Comparison of ENCODE assay signal across 24 cellular contexts in genomic region chr17:39104046-39104445, GRCh38. TPM values are rescaled to one million over a fixed set of nuclear protein-coding genes. Genes with fewer than 3 reads are reported as not detected.
DNase-seq lines count a peak whose midpoint lies in the region; FAIRE-seq and TF ChIP-seq lines count a peak whose summit lies in the region.
"Had no signal": no experiment of that assay in that cellular context is flagged by ENCODE, and none has a peak within 500 bp of the region (broad histone marks: within the 10 kb centered on the region; RNA-seq: fewer than 3 reads in every experiment).

No MANE protein-coding gene starts in this region.

- H3K4me3 ChIP-seq in AG04450 (ENCODE audit: low read depth, low read length) (no peak overlapping the region), brain microvascular endothelial cell (ENCODE audit: low read depth, low read length) (no peak overlapping the region), liver (ENCODE audit: low read depth in 1 of 3, low read length in 3 of 3) (no peak overlapping the region)
- H3K4me3 ChIP-seq: A549, mucosa of descending colon, neural progenitor cell had no signal

- TF ChIP-seq RAD21 in liver (IDR thresholded peaks at IDR 0.05) = no peak

- CTCF ChIA-PET in AG04450 (lab: Charles Lee) = interaction anchor here (0.8 kb wide), 1 partner anchor 121 kb away, joined by 3 read pairs; no protein-coding TSS in a partner anchor
- CTCF ChIA-PET in HEK293T (lab: Yijun Ruan, JAX) = interaction anchor here (0.7 kb wide), 1 partner anchor 61 kb away, joined by 3 read pairs; no protein-coding TSS in a partner anchor

- H3K27me3 ChIP-seq in AG04450 (ENCODE audit: control insufficient read depth, insufficient read depth, low read length) = peaks cover 37% of the 10 kb centered on the region
- H3K27me3 ChIP-seq in brain microvascular endothelial cell (replicated peaks) = peaks cover 9% of the 10 kb centered on the region
- H3K27me3 ChIP-seq in liver (ENCODE audit: control insufficient read depth in 4 of 4, insufficient read depth in 4 of 4, low read length in 3 of 4) = no peaks in the 10 kb centered on the region
- H3K27me3 ChIP-seq: neural progenitor cell had no signal

- in situ Hi-C loops in brain microvascular endothelial cell (cut with HindIII; ENCODE audit: low pct_ligation_motif_present, low sequenced_read_pairs) = no loop called here

- H3K9ac ChIP-seq in liver (ENCODE audit: low read depth in 1 of 2, low read length in 2 of 2) = no peak overlapping the region
- H3K9ac ChIP-seq: neural progenitor cell had no signal

- no peaks in the 10 kb centered on the region for H3K9me3 Mint-ChIP-seq in HFFc6
- H3K9me3 Mint-ChIP-seq in T-helper 2 cell treated with Interferon-gamma antibody and Interleukin-4, amounts not matched to agents 5 μg/mL and 100 μg/mL, for 36 hours = no peaks in the 10 kb centered on the region
- H3K9me3 Mint-ChIP-seq: activated T-helper 1 cell treated with anti-CD3 and anti-CD28 coated beads, Interleukin-12 subunit alpha, Interleukin-12 subunit beta, Interleukin-2, Interleukin-4 antibody, amounts not matched to agents 30 ng/mL and 10 ng/mL and 1 ng/mL, durations not matched to agents 14 hours and 24 hours and 36 hours; neural progenitor cell; T-cell had no signal

- DNase-seq in AG04450 (ENCODE audit: low read depth, low spot score) = peak; percentile 21
- peak; percentile 7 for DNase-seq in HFFc6
- DNase-seq in brain microvascular endothelial cell = peak; percentile 63
- DNase-seq in DMS79 treated with DMSO at 0.1 percent for 48 hours (lab: John Stamatoyannopoulos, UW) = no peak
- no peak for DNase-seq in HEK293T (ENCODE audit: extremely low spot score)
- DNase-seq in T-helper 2 cell treated with Interferon-gamma antibody and Interleukin-4, amounts not matched to agents 5 μg/mL and 100 μg/mL, for 36 hours (ENCODE audit: low spot score) = no peak
- DNase-seq in HTR-8/SVneo (ENCODE audit: insufficient read length, low spot score) = no peak
- DNase-seq: activated CD4-positive, alpha-beta T cell treated with anti-CD3 and anti-CD28 coated beads for 48 hours; GF-D8; mucosa of descending colon; NCI-H187; NCI-H2227 treated with DMSO at 0.1 percent for 48 hours; NCI-H774; OCI-M1; SHP77; stimulated activated CD8-positive, alpha-beta memory T cell treated with anti-CD3 and anti-CD28 coated beads, Interleukin-4, amount 100 ng/mL, for 48 hours; T-cell had no signal

- no peaks in the 10 kb centered on the region for H3K36me3 ChIP-seq in brain microvascular endothelial cell (replicated peaks)
- H3K36me3 ChIP-seq in liver (ENCODE audit: control insufficient read depth in 4 of 4, insufficient read depth in 3 of 4, low read depth in 1 of 4, low read length in 3 of 4) = no peaks in the 10 kb centered on the region
- H3K36me3 ChIP-seq: neural progenitor cell had no signal

- H3K27ac Mint-ChIP-seq in HFFc6 = no peak overlapping the region
- no peak overlapping the region for H3K27ac Mint-ChIP-seq in T-helper 2 cell treated with Interferon-gamma antibody and Interleukin-4, amounts not matched to agents 5 μg/mL and 100 μg/mL, for 36 hours
- H3K27ac Mint-ChIP-seq: activated naive CD8-positive, alpha-beta T cell; activated T-helper 1 cell treated with anti-CD3 and anti-CD28 coated beads, Interleukin-12 subunit alpha, Interleukin-12 subunit beta, Interleukin-2, Interleukin-4 antibody, amounts not matched to agents 30 ng/mL and 10 ng/mL and 1 ng/mL, durations not matched to agents 14 hours and 24 hours and 36 hours; neural progenitor cell had no signal

- no peak for FAIRE-seq in HTR-8/SVneo (lab: Jason Lieb, UNC)
- FAIRE-seq: A549 had no signal

- H3K9me3 ChIP-seq in AG04450 (ENCODE audit: control insufficient read depth, insufficient read depth, low read length) = no peaks in the 10 kb centered on the region
- no peaks in the 10 kb centered on the region for H3K9me3 ChIP-seq in liver (ENCODE audit: control insufficient read depth in 4 of 4, low read length in 3 of 4)
- H3K9me3 ChIP-seq: A549, mucosa of descending colon had no signal

- WGBS in liver = 78% methylated on average over 5 of the region's 5 CpGs

- H3K4me3 Mint-ChIP-seq in HFFc6 = no peak overlapping the region
- H3K4me3 Mint-ChIP-seq in T-helper 2 cell treated with Interferon-gamma antibody and Interleukin-4, amounts not matched to agents 5 μg/mL and 100 μg/mL, for 36 hours = no peak overlapping the region
- H3K4me3 Mint-ChIP-seq: activated naive CD8-positive, alpha-beta T cell; activated T-helper 1 cell treated with anti-CD3 and anti-CD28 coated beads, Interleukin-12 subunit alpha, Interleukin-12 subunit beta, Interleukin-2, Interleukin-4 antibody, amounts not matched to agents 30 ng/mL and 10 ng/mL and 1 ng/mL, durations not matched to agents 14 hours and 24 hours and 36 hours; neural progenitor cell; T-cell had no signal

- POLR2A ChIA-PET in AG04450 (lab: Yijun Ruan, JAX) (no interaction called here), HEK293T (lab: Yijun Ruan, JAX) (no interaction called here)

- no peak overlapping the region for H3K27ac ChIP-seq in AG04450 (ENCODE audit: low read depth, low read length)
- H3K27ac ChIP-seq in brain microvascular endothelial cell = no peak overlapping the region
- H3K27ac ChIP-seq in liver (ENCODE audit: low read depth in 1 of 2, low read length in 2 of 2) = no peak overlapping the region
- H3K27ac ChIP-seq: A549, neural progenitor cell had no signal

- H3K27me3 Mint-ChIP-seq in HFFc6 (ENCODE audit: insufficient read depth) = peaks cover 7% of the 10 kb centered on the region
- H3K27me3 Mint-ChIP-seq in T-helper 2 cell treated with Interferon-gamma antibody and Interleukin-4, amounts not matched to agents 5 μg/mL and 100 μg/mL, for 36 hours (ENCODE audit: low read depth) = peaks cover 4% of the 10 kb centered on the region
- H3K27me3 Mint-ChIP-seq: activated naive CD8-positive, alpha-beta T cell; T-cell had no signal

- TF ChIP-seq CTCF in AG04450 (IDR thresholded peaks at IDR 0.05; ENCODE audit: low read depth, low read length) (no peak), HFFc6 (IDR thresholded peaks at IDR 0.05) (no peak), brain microvascular endothelial cell (IDR thresholded peaks at IDR 0.05; ENCODE audit: low read depth, low read length, missing control alignments) (no peak), liver (IDR thresholded peaks at IDR 0.05; ENCODE audit: low read depth, low read length, missing input control) (no peak)

- no peaks in the 10 kb centered on the region for H3K36me3 Mint-ChIP-seq in HFFc6 (ENCODE audit: low read depth)
- H3K36me3 Mint-ChIP-seq in T-helper 2 cell treated with Interferon-gamma antibody and Interleukin-4, amounts not matched to agents 5 μg/mL and 100 μg/mL, for 36 hours (ENCODE audit: low read depth) = no peaks in the 10 kb centered on the region
- H3K36me3 Mint-ChIP-seq: neural progenitor cell, T-cell had no signal

- H3K4me1 ChIP-seq in liver (ENCODE audit: control insufficient read depth in 4 of 4, insufficient read depth in 4 of 4, low read length in 3 of 4) = no peaks in the 10 kb centered on the region
- H3K4me1 ChIP-seq: A549, neural progenitor cell had no signal

- peaks cover 10% of the 10 kb centered on the region for H3K4me1 Mint-ChIP-seq in HFFc6 (ENCODE audit: low read depth)
- no peaks in the 10 kb centered on the region for H3K4me1 Mint-ChIP-seq in T-helper 2 cell treated with Interferon-gamma antibody and Interleukin-4, amounts not matched to agents 5 μg/mL and 100 μg/mL, for 36 hours (ENCODE audit: low read depth)

TF ChIP-seq in liver, 16 proteins besides CTCF, POLR2A, EP300 and RAD21:
- TF ChIP-seq NR2F2 (IDR thresholded peaks at IDR 0.05) = peak; percentile 17
- TF ChIP-seq SP1 (IDR thresholded peaks at IDR 0.05) = no peak

TF ChIP-seq in HEK293T, 16 proteins besides CTCF, POLR2A, EP300 and RAD21:
- TF ChIP-seq ARNT (IDR thresholded peaks at IDR 0.05) (no peak), BHLHE40 (IDR thresholded peaks at IDR 0.05; ENCODE audit: borderline replicate concordance) (no peak), FOXA1 (IDR thresholded peaks at IDR 0.05) (no peak), TARDBP (IDR thresholded peaks at IDR 0.05) (no peak)

RNA-seq across cellular contexts. Expression of gene PLXDC1, which starts 47.4 kb away (rescaled TPM):
- polyA plus RNA-seq in AG04450 (2011; rRNA removed) (1.9 and 2.1 TPM in 2 replicates), liver (under 1 TPM; 0.14 to 0.17 TPM)
- polyA minus RNA-seq in AG04450 (2011; rRNA and poly(A)+ RNA removed) = 1.3 and 3.1 TPM in 2 replicates
- 1 to 10 TPM in 2 of 6 experiments, under 1 TPM in 4; 0.20 to 2.2 (median 0.69) TPM for total RNA-seq in HFFc6 (2021; fragmentation: NEBNext Ultra II Directional; extraction: Animal tissue kit (Norgen Biotek cat#: 25700))
- under 1 TPM; 0.42 to 0.84 TPM for total RNA-seq in liver
- total RNA-seq: dermis microvascular lymphatic vessel endothelial cell, pulmonary artery endothelial cell had no signal

Comparison
In these comparisons a context has a peak if more than half of its experiments do, and no peak if none do; other contexts are left out.
1. DNase-seq: peak in AG04450 (single experiment), HFFc6 (single experiment) and brain microvascular endothelial cell (single experiment); none in DMS79 treated with DMSO at 0.1 percent for 48 hours (single experiment), HEK293T (single experiment), T-helper 2 cell treated with Interferon-gamma antibody and Interleukin-4, amounts not matched to agents 5 μg/mL and 100 μg/mL, for 36 hours (single experiment) and HTR-8/SVneo (single experiment).